ENCODE assay signal across 16 cellular contexts in the genomic region with DNA sequence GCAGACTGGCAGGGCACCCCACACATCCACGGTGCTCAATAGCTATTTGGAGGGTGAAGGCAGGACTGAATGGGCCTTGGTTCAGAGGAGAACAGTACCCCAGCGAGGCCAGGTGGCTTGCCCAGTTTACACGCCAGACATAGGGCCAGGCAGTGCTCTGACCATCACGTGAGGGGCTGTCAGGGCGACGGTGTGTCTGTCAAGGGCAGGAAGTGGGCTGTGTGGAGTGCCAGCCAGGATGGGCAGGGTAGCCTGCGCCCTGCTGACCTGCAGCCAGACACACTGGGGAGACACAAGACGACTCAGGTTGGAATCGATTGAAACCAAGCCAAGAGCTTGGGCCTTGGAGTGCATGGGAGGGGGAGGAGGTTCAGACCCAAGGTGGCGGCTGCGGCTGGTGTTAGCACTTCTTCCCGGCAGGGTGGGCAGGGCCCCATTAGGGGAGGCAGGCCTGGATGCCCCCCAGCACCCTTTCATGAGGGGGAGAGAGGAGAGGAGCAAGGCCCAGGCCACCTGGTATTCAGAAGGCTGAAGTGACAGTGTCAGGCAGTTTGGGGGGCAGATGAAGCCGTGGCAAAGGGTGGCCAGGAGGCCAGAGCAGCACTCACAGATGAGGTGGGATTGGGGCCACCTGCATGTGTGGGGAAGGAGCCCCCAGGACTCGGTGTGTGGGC.
A peak's percentile ranks its signal among the peaks of the same experiment; 100 is the strongest.
DNase-seq lines count a peak whose midpoint lies in the region; ATAC-seq lines count a peak whose summit lies in the region.
"Had no signal": no experiment of that assay in that cellular context is flagged by ENCODE, and none has a peak within 500 bp of the region (broad histone marks: within the 10 kb centered on the region; RNA-seq: fewer than 3 reads in every experiment).

No MANE protein-coding gene starts in this region.

- H3K27me3 Mint-ChIP-seq in activated T-helper 17 cell treated with anti-CD3 and anti-CD28 coated beads, Interleukin-2, amount 50 U/mL, for 72 hours: no peaks in the 10 kb centered on the region
- peaks cover 0 to 1% (median 0%) of the 10 kb centered on the region in 3 donors for H3K27me3 Mint-ChIP-seq in immature natural killer cell (ENCODE audit: low read depth in 3 of 3)
- H3K27me3 Mint-ChIP-seq: activated naive CD8-positive, alpha-beta T cell had no signal

- no peak overlapping the region for H3K4me3 Mint-ChIP-seq in activated T-helper 17 cell treated with anti-CD3 and anti-CD28 coated beads, Interleukin-2, amount 50 U/mL, for 72 hours
- peak overlapping the region in 3 of 5 donors; percentile 18 to 70 (median 41) for H3K4me3 Mint-ChIP-seq in immature natural killer cell
- H3K4me3 Mint-ChIP-seq: activated naive CD8-positive, alpha-beta T cell; T-helper 1 cell treated with Interleukin-12 subunit alpha and Interleukin-12 subunit beta and Interleukin-4 antibody, amounts not matched to agents 30 μg/mL and 1 μg/mL, for 36 hours had no signal

- ATAC-seq in activated T-helper 17 cell treated with anti-CD3 and anti-CD28 coated beads, Interleukin-2, amount 50 U/mL, for 72 hours (replicated peaks): no peak
- ATAC-seq in HG03175 (IDR thresholded peaks at IDR 0.05; ENCODE audit: unreplicated experiment): no peak

- H3K4me3 ChIP-seq in MG63 (no peak overlapping the region), skeletal muscle tissue (ENCODE audit: low read length in 3 of 3) (peak overlapping the region in 1 of 3 donors; percentile 35)
- H3K4me3 ChIP-seq: lung, thoracic aorta had no signal

- H3K27ac ChIP-seq in skeletal muscle tissue (ENCODE audit: low read depth, low read length): no peak overlapping the region
- H3K27ac ChIP-seq: thoracic aorta had no signal

- no peaks in the 10 kb centered on the region for H3K36me3 Mint-ChIP-seq in activated T-helper 17 cell treated with anti-CD3 and anti-CD28 coated beads, Interleukin-2, amount 50 U/mL, for 72 hours (ENCODE audit: low read depth)
- no peaks in the 10 kb centered on the region for H3K36me3 Mint-ChIP-seq in immature natural killer cell
- H3K36me3 Mint-ChIP-seq: activated naive CD8-positive, alpha-beta T cell had no signal

- H3K27ac Mint-ChIP-seq in activated T-helper 17 cell treated with anti-CD3 and anti-CD28 coated beads, Interleukin-2, amount 50 U/mL, for 72 hours: peak overlapping the region; percentile 40
- H3K27ac Mint-ChIP-seq in immature natural killer cell: peak overlapping the region; percentile 18 to 94 (median 87)
- H3K27ac Mint-ChIP-seq: activated naive CD8-positive, alpha-beta T cell; T-helper 1 cell treated with Interleukin-12 subunit alpha and Interleukin-12 subunit beta and Interleukin-4 antibody, amounts not matched to agents 30 μg/mL and 1 μg/mL, for 36 hours had no signal

- H3K4me1 Mint-ChIP-seq in activated T-helper 17 cell treated with anti-CD3 and anti-CD28 coated beads, Interleukin-2, amount 50 U/mL, for 72 hours: peaks cover 7% of the 10 kb centered on the region
- H3K4me1 Mint-ChIP-seq in immature natural killer cell: peaks cover 54 to 55% of the 10 kb centered on the region in 2 donors

- no peaks in the 10 kb centered on the region for H3K36me3 ChIP-seq in MG63
- peaks cover 0 to 4% (median 2%) of the 10 kb centered on the region in 3 donors for H3K36me3 ChIP-seq in skeletal muscle tissue (ENCODE audit: control insufficient read depth in 3 of 3, insufficient read depth in 3 of 3, low read length in 3 of 3)
- H3K36me3 ChIP-seq: thoracic aorta had no signal

- H3K9ac ChIP-seq in skeletal muscle tissue (ENCODE audit: low read depth in 1 of 3, low read length in 3 of 3): peak overlapping the region; percentile 42 to 73 (median 51)

- H3K4me1 ChIP-seq in skeletal muscle tissue (ENCODE audit: control insufficient read depth in 3 of 3, insufficient read depth in 3 of 3, low read length in 3 of 3): peaks cover 48 to 85% (median 77%) of the 10 kb centered on the region in 3 donors

- H3K27me3 ChIP-seq in MG63: no peaks in the 10 kb centered on the region
- no peaks in the 10 kb centered on the region for H3K27me3 ChIP-seq in skeletal muscle tissue (ENCODE audit: control insufficient read depth in 3 of 3, insufficient read depth in 3 of 3, low read length in 3 of 3)

- H3K9me3 ChIP-seq in MG63 (no peaks in the 10 kb centered on the region), skeletal muscle tissue (ENCODE audit: control insufficient read depth in 3 of 3, low read length in 3 of 3) (no peaks in the 10 kb centered on the region)
- H3K9me3 ChIP-seq: thoracic aorta had no signal

- DNase-seq in MG63: peak; percentile 29
- DNase-seq in immature natural killer cell: peak in 2 of 3 donors; percentile 38 to 43
- DNase-seq in activated CD4-positive, CD25-positive, alpha-beta regulatory T cell treated with anti-CD3 and anti-CD28 coated beads, Interleukin-2, amount 50 U/mL, for 72 hours: no peak
- no peak for DNase-seq in GF-D8 (lab: John Stamatoyannopoulos, UW)
- no peak for DNase-seq in activated CD4-positive, alpha-beta T cell treated with anti-CD3 and anti-CD28 coated beads for 4 hours
- DNase-seq: activated CD8-positive, alpha-beta memory T cell treated with anti-CD3 and anti-CD28 coated beads for 24 hours; COR-L47; effector CD4-positive, alpha-beta T cell; NCI-H1436 treated with DMSO at 0.1 percent for 48 hours had no signal

- H3K9me3 Mint-ChIP-seq in activated T-helper 17 cell treated with anti-CD3 and anti-CD28 coated beads, Interleukin-2, amount 50 U/mL, for 72 hours: no peaks in the 10 kb centered on the region
- no peaks in the 10 kb centered on the region for H3K9me3 Mint-ChIP-seq in immature natural killer cell
- H3K9me3 Mint-ChIP-seq: T-helper 1 cell treated with Interleukin-12 subunit alpha and Interleukin-12 subunit beta and Interleukin-4 antibody, amounts not matched to agents 30 μg/mL and 1 μg/mL, for 36 hours had no signal

Comparison
In these comparisons a context has a peak if more than half of its experiments do, and no peak if none do; other contexts are left out.
1. DNase-seq: peak in MG63 (single experiment) and immature natural killer cell (2 of 3); none in activated CD4-positive, CD25-positive, alpha-beta regulatory T cell treated with anti-CD3 and anti-CD28 coated beads, Interleukin-2, amount 50 U/mL, for 72 hours (single experiment), GF-D8 (single experiment) and activated CD4-positive, alpha-beta T cell treated with anti-CD3 and anti-CD28 coated beads for 4 hours (0 of 2).